Comparison of ENCODE assay signal across 8 cellular contexts in genomic region chr6:159978291-159979135, GRCh38. TPM values are rescaled to one million over a fixed set of nuclear protein-coding genes. Genes with fewer than 3 reads are reported as not detected.
DNase-seq lines count a peak whose midpoint lies in the region; ATAC-seq and TF ChIP-seq lines count a peak whose summit lies in the region.

No MANE protein-coding gene starts in this region.

- H3K27ac Mint-ChIP-seq in glutamatergic neuron (ENCODE audit: unreplicated experiment): peak overlapping the region; percentile 52

- no peak for TF ChIP-seq POLR2A in stomach (IDR thresholded peaks at IDR 0.05)

- H3K9me3 ChIP-seq in RWPE2 (ENCODE audit: severe bottlenecking): no peaks in the 10 kb centered on the region
- no peaks in the 10 kb centered on the region for H3K9me3 ChIP-seq in stomach

- H3K36me3 Mint-ChIP-seq in glutamatergic neuron (ENCODE audit: unreplicated experiment): no peaks in the 10 kb centered on the region

- WGBS in stomach, 5 donors: 49 to 58% (median 54%) methylated on average over 13 of the region's 13 CpGs

- H3K36me3 ChIP-seq in RWPE2 (ENCODE audit: low read depth) (no peaks in the 10 kb centered on the region; the same call in 1 of the 2 replicates), stomach (no peaks in the 10 kb centered on the region)

- peak overlapping the region; percentile 85 for H3K27ac ChIP-seq in RWPE2 (ENCODE audit: poor library complexity, severe bottlenecking)
- H3K27ac ChIP-seq in stomach: peak overlapping the region; percentile 32 to 77 (median 56)

- H3K4me1 Mint-ChIP-seq in glutamatergic neuron (ENCODE audit: low read depth, unreplicated experiment): peaks cover 41% of the 10 kb centered on the region

- no peak for TF ChIP-seq EP300 in stomach (IDR thresholded peaks at IDR 0.05)

- H3K4me1 ChIP-seq in RWPE2 (ENCODE audit: insufficient read depth, poor library complexity, severe bottlenecking) (peaks cover 58% of the 10 kb centered on the region), stomach (peaks cover 54 to 95% (median 75%) of the 10 kb centered on the region in 4 donors)

- H3K27me3 ChIP-seq in RWPE2 (ENCODE audit: insufficient read depth, poor library complexity, severe bottlenecking) (no peaks in the 10 kb centered on the region), stomach (no peaks in the 10 kb centered on the region)

- no peak overlapping the region for H3K4me3 ChIP-seq in RWPE2 (ENCODE audit: severe bottlenecking)
- H3K4me3 ChIP-seq in stomach: no peak overlapping the region

- H3K27me3 Mint-ChIP-seq in glutamatergic neuron (ENCODE audit: unreplicated experiment): peaks cover 2% of the 10 kb centered on the region

- DNase-seq in stimulated activated CD4-positive, alpha-beta T cell treated with anti-CD3 and anti-CD28 coated beads, Interleukin-1b, Interleukin-23, amount 100 ng/mL, for 48 hours: peak; percentile 57
- no peak for DNase-seq in stimulated activated CD4-positive, alpha-beta T cell treated with anti-CD3 and anti-CD28 coated beads, Interleukin-4, amount 100 ng/mL, for 1 hour
- DNase-seq in RWPE2 (ENCODE audit: low spot score) (no peak), glutamatergic neuron (no peak), stomach (no peak), iPS-NIHi7 (ENCODE audit: extremely low spot score) (no peak), AML-193 (lab: John Stamatoyannopoulos, UW) (no peak)

- peak overlapping the region; percentile 31 for H3K4me3 Mint-ChIP-seq in glutamatergic neuron (ENCODE audit: unreplicated experiment)

- H3K9me3 Mint-ChIP-seq in glutamatergic neuron (ENCODE audit: unreplicated experiment): peaks cover 5% of the 10 kb centered on the region

- peak; percentile 23 for ATAC-seq in HG02885 (IDR thresholded peaks at IDR 0.05; ENCODE audit: poor library complexity, unreplicated experiment)
- ATAC-seq in RWPE2 (ENCODE audit: low read depth): peak; percentile 65

- intact Hi-C loops in stomach (cut with DNase I; ENCODE audit: low total_unique reads): loop anchor here (10.0 kb wide), 1 partner anchor 56 kb away; no protein-coding TSS in a partner anchor

- TF ChIP-seq CTCF in RWPE2 (IDR thresholded peaks at IDR 0.05; ENCODE audit: poor library complexity, severe bottlenecking) (no peak), glutamatergic neuron (IDR thresholded peaks at IDR 0.05; ENCODE audit: partially characterized antibody, unreplicated experiment) (no peak), stomach (IDR thresholded peaks at IDR 0.05) (no peak)

RNA-seq across cellular contexts. Expression of gene IGF2R, which starts 9.6 kb away (rescaled TPM):
- 105 TPM for total RNA-seq in glutamatergic neuron (ENCODE audit: unreplicated experiment)
- 10 to 100 TPM; 30.3 to 70.5 (median 43.4) TPM for total RNA-seq in stomach
- 1 to 10 TPM; 2.0 to 9.8 (median 7.7) TPM for polyA plus RNA-seq in stomach
